18 cellular contexts compared by ENCODE assay signal in the genomic region with DNA sequence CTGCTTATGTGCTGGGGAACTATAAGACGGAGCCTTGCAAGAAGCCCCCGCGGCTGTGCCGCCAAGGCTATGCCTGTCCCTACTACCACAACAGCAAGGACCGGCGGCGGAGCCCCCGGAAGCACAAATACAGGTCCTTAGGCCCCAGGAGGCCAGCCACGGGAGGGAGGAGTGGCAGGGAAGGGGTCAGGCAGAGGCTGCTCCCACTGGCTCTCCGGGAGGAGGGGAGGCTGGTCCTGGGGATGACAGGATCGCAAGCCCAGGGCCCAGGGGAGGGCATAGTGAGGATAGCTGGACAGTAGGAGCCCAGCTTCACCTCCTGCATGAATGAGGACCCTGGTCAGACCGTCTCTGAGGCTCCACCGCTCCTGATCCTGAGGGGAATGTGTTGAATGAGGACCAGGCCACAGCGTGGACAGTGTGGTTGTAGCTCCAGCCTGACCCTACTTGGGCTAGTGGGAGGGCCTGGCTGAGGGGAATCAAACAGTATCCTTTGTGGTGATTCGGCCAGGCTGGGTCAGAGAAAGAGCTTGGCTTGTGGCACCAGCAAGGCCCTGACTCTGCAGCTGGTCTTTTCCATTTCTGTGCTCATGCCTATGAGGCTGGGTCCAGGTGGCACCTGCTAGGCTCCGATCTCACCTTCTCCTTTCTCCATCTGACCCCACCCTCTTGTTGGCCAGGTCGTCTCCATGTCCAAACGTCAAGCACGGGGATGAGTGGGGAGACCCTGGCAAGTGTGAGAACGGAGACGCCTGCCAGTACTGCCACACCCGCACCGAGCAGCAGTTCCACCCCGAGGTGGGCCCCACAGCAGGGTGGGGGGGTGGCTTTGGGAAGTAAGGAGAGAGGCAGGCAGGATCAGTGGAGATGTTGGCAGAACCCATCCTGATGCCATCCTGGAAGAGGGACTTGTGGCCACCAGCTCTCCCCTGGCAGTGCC. TPM values are rescaled to one million over a fixed set of nuclear protein-coding genes. Genes with fewer than 3 reads are reported as not detected.
A peak's percentile ranks its signal among the peaks of the same experiment; 100 is the strongest.
DNase-seq lines count a peak whose midpoint lies in the region; ATAC-seq and TF ChIP-seq lines count a peak whose summit lies in the region.
"Had no signal": no experiment of that assay in that cellular context is flagged by ENCODE, and none has a peak within 500 bp of the region (broad histone marks: within the 10 kb centered on the region; RNA-seq: fewer than 3 reads in every experiment).

No MANE protein-coding gene starts in this region.

- peaks cover 25% of the 10 kb centered on the region for H3K4me1 Mint-ChIP-seq in glutamatergic neuron (ENCODE audit: low read depth, unreplicated experiment)
- H3K4me1 Mint-ChIP-seq: CD14-positive monocyte had no signal

- H3K9me3 Mint-ChIP-seq in glutamatergic neuron (ENCODE audit: unreplicated experiment): no peaks in the 10 kb centered on the region
- H3K9me3 Mint-ChIP-seq: CD14-positive monocyte had no signal

- H4K20me1 ChIP-seq in osteoblast (ENCODE audit: insufficient read depth, low read length): peaks cover 11% of the 10 kb centered on the region

- H3K27ac Mint-ChIP-seq in glutamatergic neuron (ENCODE audit: unreplicated experiment): peak overlapping the region; percentile 59

- H3K27ac ChIP-seq in right cardiac atrium (ENCODE audit: low read length): no peak overlapping the region
- no peak overlapping the region for H3K27ac ChIP-seq in heart left ventricle
- no peak overlapping the region for H3K27ac ChIP-seq in osteoblast (ENCODE audit: low read depth, low read length)
- H3K27ac ChIP-seq: A549 had no signal

- no peak overlapping the region for H3K4me3 ChIP-seq in right cardiac atrium (ENCODE audit: low read length)
- H3K4me3 ChIP-seq in heart left ventricle: no peak overlapping the region
- no peak overlapping the region for H3K4me3 ChIP-seq in osteoblast (ENCODE audit: insufficient read depth, low read length)
- H3K4me3 ChIP-seq: A549 had no signal

- intact Hi-C loops in right cardiac atrium (cut with DNase I): no loop called here
- intact Hi-C loops in heart left ventricle (cut with DNase I): loop anchor here in 1 of 10 donors (2.0 kb wide), 1 partner anchor 19 kb away; no protein-coding TSS in a partner anchor

- peaks cover 6% of the 10 kb centered on the region for H3K27me3 Mint-ChIP-seq in glutamatergic neuron (ENCODE audit: unreplicated experiment)

- ATAC-seq in right cardiac atrium: no peak
- ATAC-seq in heart left ventricle: no peak
- no peak for ATAC-seq in HG03521 (IDR thresholded peaks at IDR 0.05; ENCODE audit: unreplicated experiment)
- ATAC-seq in HG02610 (IDR thresholded peaks at IDR 0.05; ENCODE audit: unreplicated experiment): no peak
- ATAC-seq in HG03469 (IDR thresholded peaks at IDR 0.05; ENCODE audit: unreplicated experiment): no peak
- ATAC-seq: A549, PC-3 had no signal

- TF ChIP-seq POLR2A in heart left ventricle (IDR thresholded peaks at IDR 0.05): no peak

- no peak overlapping the region for H3K4me2 ChIP-seq in osteoblast (ENCODE audit: insufficient read depth, low read length)
- H3K4me2 ChIP-seq: A549 had no signal

- no peak for TF ChIP-seq CTCF in heart left ventricle (IDR thresholded peaks at IDR 0.05)
- no peak for TF ChIP-seq CTCF in glutamatergic neuron (IDR thresholded peaks at IDR 0.05; ENCODE audit: partially characterized antibody, unreplicated experiment)
- TF ChIP-seq CTCF in osteoblast (IDR thresholded peaks at IDR 0.05; ENCODE audit: extremely low read depth, low read depth, low read length): no peak

- DNase-seq in right cardiac atrium (peak in 2 of 3 donors; percentile 54 to 55), heart left ventricle (no peak), glutamatergic neuron (no peak), osteoblast (ENCODE audit: insufficient read length, low spot score, missing footprints) (peak; percentile 34), amygdala (lab: John Stamatoyannopoulos, UW) (no peak)
- DNase-seq: COR-L47, NCI-H1048, NCI-H146, NCI-H2081 treated with DMSO at 0.1 percent for 48 hours, NCI-H226, NCI-H69, PC-3, SHP77 had no signal

- no peaks in the 10 kb centered on the region for H3K79me2 ChIP-seq in osteoblast (ENCODE audit: insufficient read depth, low read length)

- no peaks in the 10 kb centered on the region for H3K27me3 ChIP-seq in right cardiac atrium (ENCODE audit: control insufficient read depth, insufficient read depth)
- H3K27me3 ChIP-seq in heart left ventricle: no peaks in the 10 kb centered on the region
- H3K27me3 ChIP-seq in osteoblast (ENCODE audit: insufficient read depth, low read length): no peaks in the 10 kb centered on the region

- peak overlapping the region; percentile 30 for H3K4me3 Mint-ChIP-seq in glutamatergic neuron (ENCODE audit: unreplicated experiment)

- H3K9me3 ChIP-seq in right cardiac atrium (ENCODE audit: control insufficient read depth, low read length) (no peaks in the 10 kb centered on the region), heart left ventricle (no peaks in the 10 kb centered on the region), osteoblast (ENCODE audit: low read depth, low read length) (no peaks in the 10 kb centered on the region)
- H3K9me3 ChIP-seq: A549 had no signal

- H3K4me1 ChIP-seq in right cardiac atrium (ENCODE audit: control insufficient read depth, insufficient read depth, low read length) (peaks cover 11% of the 10 kb centered on the region), heart left ventricle (peaks cover 8 to 24% (median 19%) of the 10 kb centered on the region in 12 donors), osteoblast (ENCODE audit: insufficient read depth, low read length) (peaks cover 29% of the 10 kb centered on the region)

- 84% methylated on average over 24 of the region's 24 CpGs for WGBS in right cardiac atrium
- WGBS in heart left ventricle, 4 donors: 83 to 88% (median 88%) methylated on average over 24 of the region's 24 CpGs

- H3K36me3 Mint-ChIP-seq in glutamatergic neuron (ENCODE audit: unreplicated experiment): no peaks in the 10 kb centered on the region

- H3K36me3 ChIP-seq in heart left ventricle (peaks cover 0 to 89% (median 76%) of the 10 kb centered on the region in 9 donors), osteoblast (ENCODE audit: insufficient read depth, low read length) (peaks cover 40% of the 10 kb centered on the region)

- H2AFZ ChIP-seq in osteoblast (ENCODE audit: low read length): no peak overlapping the region

RNA-seq across cellular contexts. Expression of gene UNK, which starts 28.7 kb away (rescaled TPM):
- 10 to 100 TPM; 18.2 to 22.5 (median 19.9) TPM for total RNA-seq in right cardiac atrium
- 20.8 TPM for polyA plus RNA-seq in right cardiac atrium
- 10 to 100 TPM; 11.3 to 27.5 (median 16.3) TPM for total RNA-seq in heart left ventricle
- polyA plus RNA-seq in heart left ventricle: 10 to 100 TPM; 14.6 to 18.5 TPM
- total RNA-seq in glutamatergic neuron (ENCODE audit: unreplicated experiment): 65.5 TPM
- total RNA-seq in osteoblast: 18.5 and 23.6 TPM in 2 replicates

RNA-seq across cellular contexts. Expression of gene UNC13D, which starts 30.9 kb away (rescaled TPM):
- total RNA-seq in right cardiac atrium (10 to 100 TPM; 12.6 to 30.4 (median 27.4) TPM), heart left ventricle (10 to 100 TPM in 2 of 9 donors, 1 to 10 TPM in 7; 2.1 to 28.5 (median 6.0) TPM), glutamatergic neuron (ENCODE audit: unreplicated experiment) (2.4 TPM), osteoblast (1.1 and 2.1 TPM in 2 replicates)
- polyA plus RNA-seq in right cardiac atrium (18.8 TPM), heart left ventricle (1 to 10 TPM; 4.5 to 5.8 TPM)

RNA-seq across cellular contexts. Expression of gene WBP2, which starts 41.8 kb away (rescaled TPM):
- total RNA-seq in right cardiac atrium (100 to 1,000 TPM; 112 to 128 (median 118) TPM), heart left ventricle (100 to 1,000 TPM; 134 to 311 (median 158) TPM), glutamatergic neuron (ENCODE audit: unreplicated experiment) (111 TPM), osteoblast (31.1 and 38.3 TPM in 2 replicates)
- polyA plus RNA-seq in right cardiac atrium (109 TPM), heart left ventricle (100 to 1,000 TPM; 128 to 217 TPM)

RNA-seq across cellular contexts. Expression of gene GALK1, which starts 48.4 kb away (rescaled TPM):
- total RNA-seq in right cardiac atrium (10 to 100 TPM; 15.9 to 19.5 (median 17.3) TPM), heart left ventricle (10 to 100 TPM in 8 of 9 donors, 1 to 10 TPM in 1; 9.6 to 30.6 (median 16.5) TPM), glutamatergic neuron (ENCODE audit: unreplicated experiment) (18.2 TPM), osteoblast (25.3 and 27.7 TPM in 2 replicates)
- polyA plus RNA-seq in right cardiac atrium (22.6 TPM), heart left ventricle (10 to 100 TPM; 25.5 to 31.2 TPM)

Comparison
In these comparisons a context has a peak if more than half of its experiments do, and no peak if none do; other contexts are left out.
1. DNase-seq: peak in right cardiac atrium (2 of 3) and osteoblast (single experiment); none in heart left ventricle (0 of 5), glutamatergic neuron (single experiment) and amygdala (0 of 56).